In genomic region chr18:13240060-13240725, GRCh38 we compare ENCODE assay signal across 30 cellular contexts. TPM values are rescaled to one million over a fixed set of nuclear protein-coding genes. Genes with fewer than 3 reads are reported as not detected.
DNase-seq lines count a peak whose midpoint lies in the region; ATAC-seq and TF ChIP-seq lines count a peak whose summit lies in the region.
"Had no signal": no experiment of that assay in that cellular context is flagged by ENCODE, and none has a peak within 500 bp of the region (broad histone marks: within the 10 kb centered on the region; RNA-seq: fewer than 3 reads in every experiment).

No MANE protein-coding gene starts in this region.

- H3K4me2 ChIP-seq in smooth muscle cell, result peak overlapping the region; percentile 4
- H3K4me2 ChIP-seq: GM23338 had no signal

- H3K4me1 ChIP-seq in HEK293 (ENCODE audit: control insufficient read depth, insufficient read depth, low read length) (no peaks in the 10 kb centered on the region), smooth muscle cell (ENCODE audit: low read depth) (peaks cover 20% of the 10 kb centered on the region)
- H3K4me1 ChIP-seq: upper lobe of left lung had no signal

- intact Hi-C loops in activated CD4-positive, alpha-beta memory T cell treated with anti-CD3 and anti-CD28 coated beads for 36 hours (cut with micrococcal nuclease), result no loop called here

- H3K9me3 ChIP-seq in HEK293 (ENCODE audit: control insufficient read depth, insufficient read depth, low read depth, low read length) (no peaks in the 10 kb centered on the region), smooth muscle cell (replicated peaks; ENCODE audit: low read depth) (no peaks in the 10 kb centered on the region)
- H3K9me3 ChIP-seq: neutrophil, psoas muscle, upper lobe of left lung had no signal

- peaks cover 8% of the 10 kb centered on the region for H3F3A ChIP-seq in smooth muscle cell (ENCODE audit: low read depth)

- peaks cover 97% of the 10 kb centered on the region for H4K20me1 ChIP-seq in smooth muscle cell (ENCODE audit: low read depth)

- DNase-seq in activated CD4-positive, alpha-beta memory T cell treated with anti-CD3 and anti-CD28 coated beads for 36 hours, result peak; percentile 5
- no peak for DNase-seq in activated CD4-positive, alpha-beta memory T cell treated with anti-CD3 and anti-CD28 coated beads, Interleukin-2, amount 10 ng/mL, durations not matched to agents 7 days and 5 days
- DNase-seq in left lobe of liver (ENCODE audit: low spot score) (peak; percentile 32), smooth muscle cell (lab: John Stamatoyannopoulos, UW; ENCODE audit: unreplicated experiment) (no peak), UCSD-AML1 (lab: John Stamatoyannopoulos, UW; ENCODE audit: unreplicated experiment) (no peak)
- DNase-seq: activated CD4-positive, alpha-beta T cell treated with anti-CD3 and anti-CD28 coated beads for 1 hour; activated CD8-positive, alpha-beta T cell treated with anti-CD3 and anti-CD28 coated beads for 36 hours; activated naive CD4-positive, alpha-beta T cell treated with anti-CD3 and anti-CD28 coated beads, Interleukin-2, amount 50 U/mL, for 16 hours; activated T-cell treated with anti-CD3 and anti-CD28 coated beads, Interleukin-2, amount 50 U/mL, for 4 hours; DND-41; effector CD4-positive, alpha-beta T cell; immature natural killer cell; NCI-H1694; NCI-H446; NCI-H748 treated with DMSO at 0.1 percent for 48 hours; psoas muscle; SHP77; stimulated activated CD4-positive, alpha-beta T cell treated with anti-CD3 and anti-CD28 coated beads, Interleukin-15, amount 100 ng/mL, for 24 hours; stimulated activated CD4-positive, alpha-beta T cell treated with anti-CD3 and anti-CD28 coated beads, Interleukin-4, amount 100 ng/mL, for 4 hours; T-helper 2 cell; upper lobe of left lung had no signal

- H3K4me3 Mint-ChIP-seq in activated CD4-positive, alpha-beta memory T cell treated with anti-CD3 and anti-CD28 coated beads for 36 hours, result no peak overlapping the region
- H3K4me3 Mint-ChIP-seq in activated CD4-positive, alpha-beta memory T cell treated with anti-CD3 and anti-CD28 coated beads, Interleukin-2, amount 10 ng/mL, durations not matched to agents 7 days and 5 days, result no peak overlapping the region
- H3K4me3 Mint-ChIP-seq: activated CD8-positive, alpha-beta T cell treated with anti-CD3 and anti-CD28 coated beads for 36 hours; activated T-cell treated with anti-CD3 and anti-CD28 coated beads, Interleukin-2, amount 50 U/mL, for 4 hours; GM23338; immature natural killer cell had no signal

- H3K27ac ChIP-seq in HEK293 (ENCODE audit: extremely low read depth, low read depth, low read length), result no peak overlapping the region
- H3K27ac ChIP-seq in smooth muscle cell (ENCODE audit: low read depth), result no peak overlapping the region
- H3K27ac ChIP-seq: 22Rv1, C4-2B, epithelial cell of prostate, neutrophil, psoas muscle, upper lobe of left lung had no signal

- no peaks in the 10 kb centered on the region for H3K4me1 Mint-ChIP-seq in activated CD4-positive, alpha-beta memory T cell treated with anti-CD3 and anti-CD28 coated beads for 36 hours (ENCODE audit: low read depth)
- H3K4me1 Mint-ChIP-seq in activated CD4-positive, alpha-beta memory T cell treated with anti-CD3 and anti-CD28 coated beads, Interleukin-2, amount 10 ng/mL, durations not matched to agents 7 days and 5 days, result no peaks in the 10 kb centered on the region
- H3K4me1 Mint-ChIP-seq: immature natural killer cell had no signal

- no peaks in the 10 kb centered on the region for H3K27me3 Mint-ChIP-seq in activated CD4-positive, alpha-beta memory T cell treated with anti-CD3 and anti-CD28 coated beads for 36 hours
- peaks cover 1% of the 10 kb centered on the region for H3K27me3 Mint-ChIP-seq in activated CD4-positive, alpha-beta memory T cell treated with anti-CD3 and anti-CD28 coated beads, Interleukin-2, amount 10 ng/mL, durations not matched to agents 7 days and 5 days
- H3K27me3 Mint-ChIP-seq: activated CD8-positive, alpha-beta T cell treated with anti-CD3 and anti-CD28 coated beads for 36 hours had no signal

- 98% methylated on average over 15 of the region's 15 CpGs for WGBS in smooth muscle cell (ENCODE audit: low lambda C conversion rate)

- H3K36me3 Mint-ChIP-seq in activated CD4-positive, alpha-beta memory T cell treated with anti-CD3 and anti-CD28 coated beads for 36 hours, result no peaks in the 10 kb centered on the region
- no peaks in the 10 kb centered on the region for H3K36me3 Mint-ChIP-seq in activated CD4-positive, alpha-beta memory T cell treated with anti-CD3 and anti-CD28 coated beads, Interleukin-2, amount 10 ng/mL, durations not matched to agents 7 days and 5 days (ENCODE audit: low read depth)
- H3K36me3 Mint-ChIP-seq: immature natural killer cell had no signal

- no peak overlapping the region for H3K9ac ChIP-seq in smooth muscle cell (ENCODE audit: low read depth)

- no peak overlapping the region for H2AFZ ChIP-seq in smooth muscle cell (ENCODE audit: low read depth)

- H3K36me3 ChIP-seq in HEK293 (ENCODE audit: control insufficient read depth in 2 of 2, insufficient read depth in 1 of 2, low read length in 2 of 2) (no peaks in the 10 kb centered on the region; a peak in 1 of 3 replicates), smooth muscle cell (ENCODE audit: low read depth) (no peaks in the 10 kb centered on the region)
- H3K36me3 ChIP-seq: neutrophil, upper lobe of left lung had no signal

- H3K27me3 ChIP-seq in smooth muscle cell (ENCODE audit: low read depth), result no peaks in the 10 kb centered on the region
- H3K27me3 ChIP-seq: neutrophil, upper lobe of left lung had no signal

- no peak for TF ChIP-seq CTCF in HEK293 (tag by site-specific recombination; IDR thresholded peaks at IDR 0.05)
- no peak for TF ChIP-seq CTCF in smooth muscle cell (IDR thresholded peaks at IDR 0.05; ENCODE audit: borderline replicate concordance, insufficient read depth, poor library complexity, severe bottlenecking)

- no peak overlapping the region for H3K27ac Mint-ChIP-seq in activated CD4-positive, alpha-beta memory T cell treated with anti-CD3 and anti-CD28 coated beads for 36 hours
- no peak overlapping the region for H3K27ac Mint-ChIP-seq in activated CD4-positive, alpha-beta memory T cell treated with anti-CD3 and anti-CD28 coated beads, Interleukin-2, amount 10 ng/mL, durations not matched to agents 7 days and 5 days
- H3K27ac Mint-ChIP-seq: activated CD8-positive, alpha-beta T cell treated with anti-CD3 and anti-CD28 coated beads for 36 hours; GM23338; immature natural killer cell had no signal

- ATAC-seq in left lobe of liver (peak; percentile 28), GM18909 (IDR thresholded peaks at IDR 0.05; ENCODE audit: poor library complexity, unreplicated experiment) (no peak), HG02970 (IDR thresholded peaks at IDR 0.05; ENCODE audit: low FRiP score, unreplicated experiment) (no peak)
- ATAC-seq: activated CD8-positive, alpha-beta T cell treated with anti-CD3 and anti-CD28 coated beads for 36 hours; activated T-cell treated with anti-CD3 and anti-CD28 coated beads, Interleukin-2, amount 50 U/mL, for 4 hours; Panc1; psoas muscle had no signal

- H3K4me3 ChIP-seq in HEK293 (ENCODE audit: low read depth, low read length) (no peak overlapping the region), smooth muscle cell (no peak overlapping the region)
- H3K4me3 ChIP-seq: GM23338, psoas muscle, upper lobe of left lung had no signal

- H3K9me3 Mint-ChIP-seq in activated CD4-positive, alpha-beta memory T cell treated with anti-CD3 and anti-CD28 coated beads for 36 hours, result no peaks in the 10 kb centered on the region
- no peaks in the 10 kb centered on the region for H3K9me3 Mint-ChIP-seq in activated CD4-positive, alpha-beta memory T cell treated with anti-CD3 and anti-CD28 coated beads, Interleukin-2, amount 10 ng/mL, durations not matched to agents 7 days and 5 days
- H3K9me3 Mint-ChIP-seq: activated T-cell treated with anti-CD3 and anti-CD28 coated beads, Interleukin-2, amount 50 U/mL, for 4 hours; GM23338; immature natural killer cell had no signal

- POLR2A ChIA-PET in activated CD4-positive, alpha-beta memory T cell treated with anti-CD3 and anti-CD28 coated beads for 36 hours (lab: Charles Lee), result interaction anchor here (0.7 kb wide), 1 partner anchor 252 kb away, joined by 3 read pairs; no protein-coding TSS in a partner anchor
- POLR2A ChIA-PET in activated CD4-positive, alpha-beta memory T cell treated with anti-CD3 and anti-CD28 coated beads, Interleukin-2, amount 10 ng/mL, durations not matched to agents 7 days and 5 days (lab: Charles Lee), result no interaction called here
- POLR2A ChIA-PET in HEK293 (lab: Yijun Ruan, JAX), result no interaction called here

- CTCF ChIA-PET in activated CD4-positive, alpha-beta memory T cell treated with anti-CD3 and anti-CD28 coated beads for 36 hours (lab: Charles Lee), result interaction anchor here (1.5 kb wide), 1 partner anchor 81 kb away, joined by 4 read pairs; no protein-coding TSS in a partner anchor
- CTCF ChIA-PET in activated CD4-positive, alpha-beta memory T cell treated with anti-CD3 and anti-CD28 coated beads, Interleukin-2, amount 10 ng/mL, durations not matched to agents 7 days and 5 days (lab: Charles Lee), result interaction anchor here (1.7 kb wide), 1 partner anchor 22 kb away, joined by 4 read pairs; no protein-coding TSS in a partner anchor
- CTCF ChIA-PET in HEK293 (lab: Yijun Ruan, JAX), result interaction anchor here (0.6 kb wide), 1 partner anchor 99 kb away, joined by 3 read pairs; no protein-coding TSS in a partner anchor

- peaks cover 60% of the 10 kb centered on the region for H3K79me2 ChIP-seq in smooth muscle cell (ENCODE audit: low read depth)

RNA-seq across cellular contexts. Expression of gene LDLRAD4, which starts 21.6 kb away (rescaled TPM):
- 10 to 100 TPM; 28.4 to 30.1 TPM for total RNA-seq in activated CD4-positive, alpha-beta memory T cell treated with anti-CD3 and anti-CD28 coated beads for 36 hours
- 10 to 100 TPM; 19.1 to 22.4 TPM for total RNA-seq in activated CD4-positive, alpha-beta memory T cell treated with anti-CD3 and anti-CD28 coated beads, Interleukin-2, amount 10 ng/mL, durations not matched to agents 7 days and 5 days
- total RNA-seq in left lobe of liver, result 41.9 TPM
- total RNA-seq in smooth muscle cell, result 36.2 and 41.1 TPM in 2 replicates
- 40.9 and 48.3 TPM in 2 replicates for polyA plus RNA-seq in smooth muscle cell

Comparison
In these comparisons a context has a peak if more than half of its experiments do, and no peak if none do; other contexts are left out.
1. DNase-seq: peak in activated CD4-positive, alpha-beta memory T cell treated with anti-CD3 and anti-CD28 coated beads for 36 hours (single experiment) and left lobe of liver (single experiment); none in activated CD4-positive, alpha-beta memory T cell treated with anti-CD3 and anti-CD28 coated beads, Interleukin-2, amount 10 ng/mL, durations not matched to agents 7 days and 5 days (single experiment), smooth muscle cell (single experiment) and UCSD-AML1 (single experiment).